9 cellular contexts compared by ENCODE assay signal in genomic region chr7:90244565-90244908, GRCh38. TPM values are rescaled to one million over a fixed set of nuclear protein-coding genes. Genes with fewer than 3 reads are reported as not detected.
DNase-seq lines count a peak whose midpoint lies in the region; ATAC-seq, FAIRE-seq and TF ChIP-seq lines count a peak whose summit lies in the region.
"Had no signal": no experiment of that assay in that cellular context is flagged by ENCODE, and none has a peak within 500 bp of the region (broad histone marks: within the 10 kb centered on the region; RNA-seq: fewer than 3 reads in every experiment).

No MANE protein-coding gene starts in this region.

- no peaks in the 10 kb centered on the region for H3K36me3 ChIP-seq in heart left ventricle
- no peaks in the 10 kb centered on the region for H3K36me3 ChIP-seq in GM12878 (ENCODE audit: control insufficient read depth in 2 of 2, insufficient read depth in 2 of 2, low read length in 1 of 2)
- H3K36me3 ChIP-seq in mesendoderm (ENCODE audit: control insufficient read depth, insufficient read depth, low read length), result no peaks in the 10 kb centered on the region
- no peaks in the 10 kb centered on the region for H3K36me3 ChIP-seq in uterus

- no peaks in the 10 kb centered on the region for H4K20me1 ChIP-seq in GM12878 (ENCODE audit: control insufficient read depth, insufficient read depth)

- H3K79me2 ChIP-seq in GM12878 (ENCODE audit: control insufficient read depth, insufficient read depth, low read length) (no peaks in the 10 kb centered on the region), mesendoderm (ENCODE audit: control insufficient read depth, insufficient read depth, low read length) (no peaks in the 10 kb centered on the region)

- peak overlapping the region; percentile 99 for H2AFZ ChIP-seq in GM12878 (ENCODE audit: control insufficient read depth, low read depth, low read length)

- POLR2A ChIA-PET in GM12878 (lab: Charles Lee), result interaction anchor here (0.8 to 3.7 kb wide), 14 partner anchors 8 to 90 kb away, joined by 3 to 92 read pairs (median 4); partner anchors contain the start of genes STEAP1 and STEAP2

- no peak overlapping the region for H4K8ac ChIP-seq in mesendoderm (ENCODE audit: low read depth, low read length)

- H2BK120ac ChIP-seq in mesendoderm (ENCODE audit: low read depth, low read length), result no peak overlapping the region

- H3K56ac ChIP-seq in mesendoderm (ENCODE audit: low read length), result peak overlapping the region; percentile 84

- in situ Hi-C loops in GM12878 (cut with MboI), result loop anchor here (5.0 kb wide), 1 partner anchor 72 kb away; no protein-coding TSS in a partner anchor

- FAIRE-seq in GM12878 (lab: Jason Lieb, UNC), result no peak
- FAIRE-seq: frontal cortex had no signal

- no peak for ATAC-seq in heart left ventricle
- ATAC-seq in left ventricle myocardium superior, result no peak
- ATAC-seq in GM12878, result peak; percentile 3; the same call in 2 of the 3 replicates

- RAD21 ChIA-PET in GM12878 (lab: Charles Lee; ENCODE audit: unreplicated experiment), result interaction anchor here (0.9 to 3.8 kb wide), 15 partner anchors 12 to 159 kb away, joined by 3 to 90 read pairs (median 10); partner anchors contain the start of genes CLDN12, STEAP1 and STEAP2

- TF ChIP-seq CTCF in heart left ventricle (IDR thresholded peaks at IDR 0.05) (no peak), GM12878 (IDR thresholded peaks at IDR 0.05 in 2 of 3, conservative IDR thresholded peaks at IDR 0.05 in 1 of 3; ENCODE audit: control insufficient read depth in 2 of 3, extremely low read depth in 1 of 3, insufficient read depth in 1 of 3, low read depth in 3 of 3, low read length in 3 of 3) (no peak), uterus (IDR thresholded peaks at IDR 0.05) (no peak)

- no peak overlapping the region for H2AK5ac ChIP-seq in mesendoderm (ENCODE audit: low read length)

- WGBS in heart left ventricle, 4 donors, result 7 to 16% (median 12%) methylated on average over 6 of the region's 6 CpGs
- WGBS in GM12878 (ENCODE audit: insufficient coverage, insufficient replicate concordance, low lambda C conversion rate, missing lambda C conversion rate), result 17% methylated on average over 6 of the region's 6 CpGs
- WGBS in mesendoderm (ENCODE audit: extremely low coverage, insufficient coverage, low lambda C conversion rate), result no CpG with 5 or more reads among the region's 6 CpGs

- no peak overlapping the region for H3K18ac ChIP-seq in mesendoderm (ENCODE audit: low read length)

- no peak for TF ChIP-seq RAD21 in GM12878 (IDR thresholded peaks at IDR 0.05; ENCODE audit: insufficient read depth, low read depth, low read length)

- no peak overlapping the region for H2BK5ac ChIP-seq in mesendoderm (ENCODE audit: low read length)

- H3K9me3 ChIP-seq in heart left ventricle, result no peaks in the 10 kb centered on the region
- no peaks in the 10 kb centered on the region for H3K9me3 ChIP-seq in GM12878 (replicated peaks; ENCODE audit: control insufficient read depth, insufficient read depth, low read length)
- no peaks in the 10 kb centered on the region for H3K9me3 ChIP-seq in uterus

- H3K4me2 ChIP-seq in GM12878 (ENCODE audit: control insufficient read depth, insufficient read depth), result peak overlapping the region; percentile 90
- H3K4me2 ChIP-seq in mesendoderm (ENCODE audit: low read length), result peak overlapping the region; percentile 83

- SMC1A ChIA-PET in GM12878 (lab: Charles Lee; ENCODE audit: uncharacterized antibody, unreplicated experiment), result interaction anchor here (0.6 to 4.1 kb wide), 17 partner anchors 9 to 110 kb away, joined by 3 to 59 read pairs (median 15); partner anchors contain the start of genes STEAP1 and STEAP2

- DNase-seq in heart left ventricle (no peak), left ventricle myocardium superior (no peak), GM12878 (ENCODE audit: low read depth, low spot score) (no peak), mesendoderm (no peak), uterus (no peak), retina (no peak), NOMO-1 treated with DMSO at 0.1 percent for 48 hours (lab: John Stamatoyannopoulos, UW; ENCODE audit: unreplicated experiment) (no peak)
- no peak for DNase-seq in effector CD4-positive, alpha-beta T cell

- no peak overlapping the region for H4K5ac ChIP-seq in mesendoderm (ENCODE audit: low read length)

- H3K23ac ChIP-seq in mesendoderm (ENCODE audit: low read length), result no peak overlapping the region

- H3K9ac ChIP-seq in GM12878 (ENCODE audit: control insufficient read depth, insufficient read depth, low read length) (peak overlapping the region; percentile 32; the same call in 1 of the 2 replicates), mesendoderm (ENCODE audit: low read length) (peak overlapping the region; percentile 57)

- peak overlapping the region in 5 of 12 donors; percentile 6 to 75 (median 43) for H3K27ac ChIP-seq in heart left ventricle
- no peak overlapping the region for H3K27ac ChIP-seq in GM12878 (ENCODE audit: control insufficient read depth, insufficient read depth)
- no peak overlapping the region for H3K27ac ChIP-seq in mesendoderm (ENCODE audit: low read depth, low read length)
- no peak overlapping the region for H3K27ac ChIP-seq in uterus

- no peak overlapping the region for H2BK15ac ChIP-seq in mesendoderm (replicated peaks; ENCODE audit: low read depth)

- H3K27me3 ChIP-seq in heart left ventricle, result peaks cover 0 to 9% (median 0%) of the 10 kb centered on the region in 9 donors
- peaks cover 0 to 6% of the 10 kb centered on the region in 2 experiments; a peak in 1 of 4 replicates for H3K27me3 ChIP-seq in GM12878 (replicated peaks in 1 of 2; ENCODE audit: control insufficient read depth in 2 of 2, insufficient read depth in 2 of 2, low read length in 1 of 2)
- H3K27me3 ChIP-seq in mesendoderm (ENCODE audit: insufficient read depth, low read length, poor library complexity), result no peaks in the 10 kb centered on the region
- no peaks in the 10 kb centered on the region for H3K27me3 ChIP-seq in uterus

- H3K4me1 ChIP-seq in heart left ventricle, result peaks cover 0 to 19% (median 13%) of the 10 kb centered on the region in 12 donors
- H3K4me1 ChIP-seq in GM12878 (ENCODE audit: control insufficient read depth, insufficient read depth, low read length), result peaks cover 5% of the 10 kb centered on the region; the same call in 1 of the 2 replicates
- H3K4me1 ChIP-seq in mesendoderm (ENCODE audit: control insufficient read depth, low read depth, low read length), result peaks cover 2% of the 10 kb centered on the region
- peaks cover 0 to 3% of the 10 kb centered on the region in 2 donors for H3K4me1 ChIP-seq in uterus

- TF ChIP-seq POLR2A in heart left ventricle (IDR thresholded peaks at IDR 0.05), result no peak
- no peak for TF ChIP-seq POLR2A in GM12878 (IDR thresholded peaks at IDR 0.05; ENCODE audit: low read depth, low read length)
- TF ChIP-seq POLR2A in uterus (IDR thresholded peaks at IDR 0.05), result no peak

- no peak for TF ChIP-seq EP300 in GM12878 (IDR thresholded peaks at IDR 0.05; ENCODE audit: borderline replicate concordance in 1 of 2, control insufficient read depth in 1 of 2, low read depth in 2 of 2, low read length in 2 of 2)

- CTCF ChIA-PET in GM12878 (lab: Yijun Ruan, JAX), result interaction anchor here (0.6 to 3.4 kb wide), 15 partner anchors 13 to 1695 kb away, joined by 3 to 35 read pairs (median 7); partner anchors contain the start of genes STEAP1 and STEAP2

- H3K79me1 ChIP-seq in mesendoderm (ENCODE audit: low read length), result no peaks in the 10 kb centered on the region

- H3K4ac ChIP-seq in mesendoderm (ENCODE audit: low read depth, low read length), result no peak overlapping the region

- BruUV-seq in GM12878 (replicated peaks; lab: Mats Ljungman, UMichigan), result TSS peak; percentile 82

- H3K4me3 ChIP-seq in heart left ventricle, result peak overlapping the region; percentile 72 to 97 (median 86)
- peak overlapping the region; percentile 66 for H3K4me3 ChIP-seq in GM12878
- H3K4me3 ChIP-seq in mesendoderm (ENCODE audit: low read length), result peak overlapping the region; percentile 47
- peak overlapping the region; percentile 76 to 83 for H3K4me3 ChIP-seq in uterus

- intact Hi-C loops in heart left ventricle (cut with DNase I), result loop anchor here in 2 of 10 donors (10.0 kb wide), 2 partner anchors 80 to 180 kb away; no protein-coding TSS in a partner anchor
- intact Hi-C loops in left ventricle myocardium superior (cut with micrococcal nuclease), result no loop called here
- intact Hi-C loops in GM12878 (cut with micrococcal nuclease; ENCODE audit: unreplicated experiment), result no loop called here
- intact Hi-C loops in uterus (cut with DNase I; ENCODE audit: low total_unique reads), result no loop called here

RNA-seq across cellular contexts. Expression of gene CFAP69, which starts 0.4 kb away (rescaled TPM):
- 1 to 10 TPM; 1.3 to 4.5 (median 2.7) TPM for total RNA-seq in heart left ventricle
- polyA plus RNA-seq in heart left ventricle, result 1 to 10 TPM; 1.0 to 1.3 TPM
- total RNA-seq in left ventricle myocardium superior, result 4.2 TPM
- 54.8 and 57.3 TPM in 2 replicates for total RNA-seq in GM12878 (2013; cell fraction: nucleolus; rRNA removed)
- 0.68 and 1.0 TPM in 2 replicates for total RNA-seq in GM12878 (2014; rRNA removed)
- 0.45 and 0.55 TPM in 2 replicates for total RNA-seq in GM12878 (2014; rRNA removed; fragmentation: Illumina TruSeq; extraction: Trizol)
- total RNA-seq in GM12878 (2021), result 0.33 and 1.1 TPM in 2 replicates
- 0.30 TPM for polyA plus RNA-seq in GM12878 (2011; ENCODE audit: low read depth)
- 3.1 and 7.7 TPM in 2 replicates for polyA plus RNA-seq in GM12878 (2011; rRNA removed)
- polyA plus RNA-seq in GM12878 (2011; cell fraction: cytosol; rRNA removed), result 0.42 and 0.89 TPM in 2 replicates
- 6.7 and 7.8 TPM in 2 replicates for polyA plus RNA-seq in GM12878 (2011; cell fraction: nucleus; rRNA removed)
- 0.15 and 0.17 TPM in 2 replicates for polyA plus RNA-seq in GM12878 (2012)
- 0.48 and 3.6 TPM in 2 replicates for polyA plus RNA-seq in GM12878 (2014; fragmentation: Illumina TruSeq; extraction: Trizol)
- polyA plus RNA-seq in GM12878 (2014; fragmentation: Nextera tagmentation; extraction: Ambion mirVana), result under 1 TPM in 1 of 2 experiments, not detected in 1; 0.11 TPM
- 0.47 and 1.3 TPM in 2 replicates for polyA plus RNA-seq in GM12878 (2014; rRNA removed)
- 1 to 10 TPM in 1 of 2 experiments, under 1 TPM in 1; 0.79 to 1.2 TPM for polyA plus RNA-seq in GM12878 (2016; fragmentation: Nextera tagmentation; extraction: Ambion mirVana)
- polyA minus RNA-seq in GM12878 (2011; rRNA and poly(A)+ RNA removed), result 2.5 and 2.6 TPM in 2 replicates
- polyA minus RNA-seq in GM12878 (2011; cell fraction: cytosol; rRNA and poly(A)+ RNA removed), result 1.2 and 3.0 TPM in 2 replicates
- polyA minus RNA-seq in GM12878 (2011; cell fraction: nucleus; rRNA and poly(A)+ RNA removed), result 7.1 and 8.7 TPM in 2 replicates
- 2.4 TPM for polyA plus RNA-seq in mesendoderm (2013, experiment 1 of 2)
- 2.6 TPM for polyA plus RNA-seq in mesendoderm (2013, experiment 2 of 2)
- 10 to 100 TPM in 2 of 4 donors, 1 to 10 TPM in 2; 5.9 to 17.4 (median 10.2) TPM for total RNA-seq in uterus

RNA-seq across cellular contexts. Expression of gene STEAP2, which starts 33.0 kb away (rescaled TPM):
- 10 to 100 TPM in 3 of 9 donors, 1 to 10 TPM in 6; 6.2 to 16.7 (median 9.1) TPM for total RNA-seq in heart left ventricle
- polyA plus RNA-seq in heart left ventricle, result 1 to 10 TPM; 1.4 to 4.1 TPM
- total RNA-seq in left ventricle myocardium superior, result 15.1 TPM
- 45.8 and 46.4 TPM in 2 replicates for total RNA-seq in GM12878 (2013; cell fraction: nucleolus; rRNA removed)
- 1.8 and 2.3 TPM in 2 replicates for total RNA-seq in GM12878 (2014; rRNA removed)
- 2.0 TPM in 2 replicates for total RNA-seq in GM12878 (2014; rRNA removed; fragmentation: Illumina TruSeq; extraction: Trizol)
- 1.5 and 2.1 TPM in 2 replicates for total RNA-seq in GM12878 (2021)
- 0.12 TPM for polyA plus RNA-seq in GM12878 (2011; ENCODE audit: low read depth)
- polyA plus RNA-seq in GM12878 (2011; rRNA removed), result 17.6 and 25.4 TPM in 2 replicates
- 5.3 and 7.0 TPM in 2 replicates for polyA plus RNA-seq in GM12878 (2011; cell fraction: cytosol; rRNA removed)
- polyA plus RNA-seq in GM12878 (2011; cell fraction: nucleus; rRNA removed), result 18.3 and 21.6 TPM in 2 replicates
- 0.14 TPM in 2 replicates for polyA plus RNA-seq in GM12878 (2012)
- polyA plus RNA-seq in GM12878 (2014; fragmentation: Illumina TruSeq; extraction: Trizol), result 1.8 and 2.5 TPM in 2 replicates
- polyA plus RNA-seq in GM12878 (2014; fragmentation: Nextera tagmentation; extraction: Ambion mirVana), result under 1 TPM; 0.64 to 0.80 TPM
- polyA plus RNA-seq in GM12878 (2014; rRNA removed), result 1.3 and 1.7 TPM in 2 replicates
- 1 to 10 TPM in 1 of 2 experiments, under 1 TPM in 1; 0.81 to 1.2 TPM for polyA plus RNA-seq in GM12878 (2016; fragmentation: Nextera tagmentation; extraction: Ambion mirVana)
- polyA minus RNA-seq in GM12878 (2011; rRNA and poly(A)+ RNA removed), result 18.4 and 20.3 TPM in 2 replicates
- 5.2 and 7.0 TPM in 2 replicates for polyA minus RNA-seq in GM12878 (2011; cell fraction: cytosol; rRNA and poly(A)+ RNA removed)
- polyA minus RNA-seq in GM12878 (2011; cell fraction: nucleus; rRNA and poly(A)+ RNA removed), result 15.4 and 20.6 TPM in 2 replicates
- polyA plus RNA-seq in mesendoderm (2013, experiment 1 of 2), result 4.8 TPM
- polyA plus RNA-seq in mesendoderm (2013, experiment 2 of 2), result 5.1 TPM
- total RNA-seq in uterus, result 10 to 100 TPM; 18.0 to 48.2 (median 31.2) TPM
